In the genomic region with DNA sequence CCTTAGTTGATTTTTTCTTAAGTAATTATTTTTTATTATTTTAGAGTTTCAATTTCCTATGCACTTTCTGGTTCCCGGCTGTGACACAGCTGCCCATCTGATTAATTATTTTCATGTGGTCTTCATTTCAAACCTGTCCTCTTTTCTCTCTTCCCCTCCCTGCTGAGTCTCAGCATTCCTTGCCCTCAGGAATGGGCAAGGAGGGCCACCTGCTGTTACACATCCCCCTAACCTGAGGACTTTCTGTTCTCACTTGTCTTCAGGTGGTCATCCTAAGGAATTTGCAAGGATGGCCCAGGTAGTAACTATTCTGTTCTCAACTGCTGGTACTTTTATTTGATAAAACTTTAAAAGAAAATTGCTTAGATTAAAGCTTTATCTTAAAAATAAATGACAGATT, we compare ENCODE assay signal across 26 cellular contexts.
"Had no signal": no experiment of that assay in that cellular context is flagged by ENCODE, and none has a peak within 500 bp of the region (broad histone marks: within the 10 kb centered on the region; RNA-seq: fewer than 3 reads in every experiment).

No MANE protein-coding gene starts in this region.

- H3K4me3 ChIP-seq: body of pancreas, lower lobe of right lung, thyroid gland had no signal

- H3K27me3 Mint-ChIP-seq: activated CD4-positive, alpha-beta T cell treated with anti-CD3 and anti-CD28 coated beads, Interleukin-2, amount 10 ng/mL, durations not matched to agents 24 days and 14 days; activated CD8-positive, alpha-beta memory T cell treated with anti-CD3 and anti-CD28 coated beads, Interleukin-2, amount 10 ng/mL, durations not matched to agents 7 days and 5 days; activated CD8-positive, alpha-beta T cell treated with anti-CD3 and anti-CD28 coated beads for 36 hours; activated naive CD8-positive, alpha-beta T cell treated with anti-CD3 and anti-CD28 coated beads, Interleukin-2, amount 50 U/mL, for 24 hours; progenitor cell of endocrine pancreas; stimulated activated naive CD8-positive, alpha-beta T cell treated with anti-CD3 and anti-CD28 coated beads, Interleukin-15, Interleukin-2, amounts not matched to agents 100 ng/mL and 50 ng/mL, for 24 hours; T-helper 17 cell had no signal

- H3K36me3 ChIP-seq: lower lobe of right lung, thyroid gland had no signal

- H3K27ac ChIP-seq: body of pancreas, foreskin keratinocyte, lower lobe of right lung, thyroid gland had no signal

- H3K9me3 Mint-ChIP-seq: activated CD4-positive, alpha-beta T cell treated with anti-CD3 and anti-CD28 coated beads, Interleukin-2, amount 10 ng/mL, durations not matched to agents 24 days and 14 days had no signal

- H3K27ac Mint-ChIP-seq: activated CD4-positive, alpha-beta T cell treated with anti-CD3 and anti-CD28 coated beads, Interleukin-2, amount 10 ng/mL, durations not matched to agents 24 days and 14 days; activated CD8-positive, alpha-beta memory T cell treated with anti-CD3 and anti-CD28 coated beads, Interleukin-2, amount 10 ng/mL, durations not matched to agents 7 days and 5 days; activated CD8-positive, alpha-beta T cell treated with anti-CD3 and anti-CD28 coated beads for 36 hours; activated naive CD8-positive, alpha-beta T cell treated with anti-CD3 and anti-CD28 coated beads, Interleukin-2, amount 50 U/mL, for 24 hours; immature natural killer cell; naive thymus-derived CD8-positive, alpha-beta T cell; progenitor cell of endocrine pancreas; stimulated activated naive CD8-positive, alpha-beta T cell treated with anti-CD3 and anti-CD28 coated beads, Interleukin-15, Interleukin-2, amounts not matched to agents 100 ng/mL and 50 ng/mL, for 24 hours; T-helper 17 cell had no signal

- H3K4me1 ChIP-seq: body of pancreas, foreskin keratinocyte, lower lobe of right lung, thyroid gland had no signal

- H3K27me3 ChIP-seq: body of pancreas, foreskin keratinocyte, thyroid gland had no signal

- ATAC-seq: activated CD4-positive, CD25-positive, alpha-beta regulatory T cell treated with anti-CD3 and anti-CD28 coated beads, Interleukin-2, amount 50 U/mL, for 24 hours; activated CD8-positive, alpha-beta memory T cell treated with anti-CD3 and anti-CD28 coated beads, Interleukin-2, amount 10 ng/mL, durations not matched to agents 7 days and 5 days; activated CD8-positive, alpha-beta T cell treated with anti-CD3 and anti-CD28 coated beads for 36 hours; activated naive CD8-positive, alpha-beta T cell treated with anti-CD3 and anti-CD28 coated beads, Interleukin-2, amount 50 U/mL, for 24 hours; body of pancreas; foreskin keratinocyte; left lobe of liver; lower lobe of right lung; naive thymus-derived CD8-positive, alpha-beta T cell; T-helper 17 cell had no signal

- H3K4me1 Mint-ChIP-seq: activated CD4-positive, alpha-beta T cell treated with anti-CD3 and anti-CD28 coated beads, Interleukin-2, amount 10 ng/mL, durations not matched to agents 24 days and 14 days; activated CD8-positive, alpha-beta memory T cell treated with anti-CD3 and anti-CD28 coated beads, Interleukin-2, amount 10 ng/mL, durations not matched to agents 7 days and 5 days; activated naive CD8-positive, alpha-beta T cell treated with anti-CD3 and anti-CD28 coated beads, Interleukin-2, amount 50 U/mL, for 24 hours; immature natural killer cell; naive thymus-derived CD8-positive, alpha-beta T cell; T-helper 17 cell had no signal

- H3K4me3 Mint-ChIP-seq: activated CD4-positive, alpha-beta T cell treated with anti-CD3 and anti-CD28 coated beads, Interleukin-2, amount 10 ng/mL, durations not matched to agents 24 days and 14 days; activated CD8-positive, alpha-beta memory T cell treated with anti-CD3 and anti-CD28 coated beads, Interleukin-2, amount 10 ng/mL, durations not matched to agents 7 days and 5 days; activated CD8-positive, alpha-beta T cell treated with anti-CD3 and anti-CD28 coated beads for 36 hours; activated naive CD8-positive, alpha-beta T cell treated with anti-CD3 and anti-CD28 coated beads, Interleukin-2, amount 50 U/mL, for 24 hours; immature natural killer cell; naive thymus-derived CD8-positive, alpha-beta T cell; stimulated activated naive CD8-positive, alpha-beta T cell treated with anti-CD3 and anti-CD28 coated beads, Interleukin-15, Interleukin-2, amounts not matched to agents 100 ng/mL and 50 ng/mL, for 24 hours; T-helper 17 cell had no signal

- H3K36me3 Mint-ChIP-seq: activated CD8-positive, alpha-beta memory T cell treated with anti-CD3 and anti-CD28 coated beads, Interleukin-2, amount 10 ng/mL, durations not matched to agents 7 days and 5 days; immature natural killer cell; naive thymus-derived CD8-positive, alpha-beta T cell had no signal

- DNase-seq: activated CD4-positive, alpha-beta T cell treated with anti-CD3 and anti-CD28 coated beads, Interleukin-2, amount 10 ng/mL, durations not matched to agents 24 days and 14 days; activated CD8-positive, alpha-beta memory T cell treated with anti-CD3 and anti-CD28 coated beads, Interleukin-2, amount 10 ng/mL, durations not matched to agents 7 days and 5 days; activated CD8-positive, alpha-beta T cell treated with anti-CD3 and anti-CD28 coated beads for 36 hours; activated effector memory CD4-positive, alpha-beta T cell treated with anti-CD3 and anti-CD28 coated beads, Interleukin-2, amount 50 U/mL, for 16 hours; activated naive CD4-positive, alpha-beta T cell treated with anti-CD3 and anti-CD28 coated beads, Interleukin-2, amount 50 U/mL, for 16 hours; activated naive CD8-positive, alpha-beta T cell treated with anti-CD3 and anti-CD28 coated beads, Interleukin-2, amount 50 U/mL, for 24 hours; activated T-cell treated with anti-CD3 and anti-CD28 coated beads for 4 hours; anterior cingulate cortex; body of pancreas; effector CD4-positive, alpha-beta T cell; erythroblast; foreskin keratinocyte; glutamatergic neuron; hippocampal formation; immature natural killer cell; lower lobe of right lung; naive thymus-derived CD8-positive, alpha-beta T cell; stimulated activated CD4-positive, alpha-beta T cell treated with anti-CD3 and anti-CD28 coated beads, Interleukin-4, amount 100 ng/mL, for 4 hours; substantia nigra; SW 1271; T-helper 17 cell; thyroid gland had no signal

- H3K9me3 ChIP-seq: body of pancreas, lower lobe of right lung, thyroid gland had no signal
